30 cellular contexts compared by ENCODE assay signal in the genomic region with DNA sequence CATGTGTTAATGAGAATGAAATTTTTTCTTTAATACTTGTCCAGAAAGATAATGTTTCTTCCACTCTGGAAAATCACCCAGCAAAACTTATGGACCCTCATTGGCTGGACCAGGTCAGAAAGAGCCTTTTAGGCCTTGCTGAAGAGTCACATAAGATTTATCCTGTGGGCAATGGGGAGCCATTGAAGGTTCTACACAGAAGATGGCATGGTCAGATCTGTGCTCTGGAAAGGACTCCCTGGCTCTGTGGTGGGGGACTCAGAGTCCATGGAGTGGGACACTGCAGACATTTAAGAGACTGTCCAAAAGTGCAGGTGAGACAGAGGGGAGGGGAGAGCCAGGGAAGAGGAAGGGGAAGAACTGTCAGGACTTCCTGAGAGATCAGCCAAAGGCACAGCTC.
DNase-seq lines count a peak whose midpoint lies in the region; ATAC-seq and TF ChIP-seq lines count a peak whose summit lies in the region.
"Had no signal": no experiment of that assay in that cellular context is flagged by ENCODE, and none has a peak within 500 bp of the region (broad histone marks: within the 10 kb centered on the region; RNA-seq: fewer than 3 reads in every experiment).

No MANE protein-coding gene starts in this region.

- DNase-seq in WTC11 (ENCODE audit: low spot score) = no peak
- no peak for DNase-seq in mesothelial cell of epicardium (ENCODE audit: low spot score in 2 of 2, unreplicated experiment in 2 of 2)
- DNase-seq in stimulated activated effector memory CD8-positive, alpha-beta T cell treated with anti-CD3 and anti-CD28 coated beads, Interleukin-12 subunit alpha, Interleukin-12 subunit beta, amount 100 ng/mL, for 72 hours (ENCODE audit: low spot score in 2 of 2) = no peak
- DNase-seq in CD4-positive, alpha-beta T cell = no peak
- no peak for DNase-seq in ureter (ENCODE audit: low spot score)
- no peak for DNase-seq in mesendoderm
- no peak for DNase-seq in osteocyte (ENCODE audit: extremely low spot score, unreplicated experiment)
- DNase-seq: activated CD4-positive, alpha-beta T cell treated with anti-CD3 and anti-CD28 coated beads for 36 hours; activated CD8-positive, alpha-beta T cell treated with anti-CD3 and anti-CD28 coated beads, Interleukin-2, amount 10 ng/mL, durations not matched to agents 7 days and 5 days; activated naive CD8-positive, alpha-beta T cell treated with anti-CD3 and anti-CD28 coated beads, Interleukin-2, amount 10 ng/mL, durations not matched to agents 7 days and 5 days; activated T-cell treated with anti-CD3 and anti-CD28 coated beads for 4 hours; foreskin fibroblast; H9; heart right ventricle; kidney; naive thymus-derived CD8-positive, alpha-beta T cell; NCI-H1694 treated with DMSO at 0.1 percent for 48 hours; NCI-H446 treated with DMSO at 0.1 percent for 48 hours; NCI-H774; RPMI8226; SJCRH30; stimulated activated naive CD8-positive, alpha-beta T cell treated with anti-CD3 and anti-CD28 coated beads, Interleukin-15, amount 100 ng/mL, for 72 hours; T-helper 9 cell had no signal

- no peak overlapping the region for H2BK5ac ChIP-seq in mesendoderm (ENCODE audit: low read length)

- H3K79me1 ChIP-seq in mesendoderm (ENCODE audit: low read length) = no peaks in the 10 kb centered on the region

- no peak overlapping the region for H3K4me3 Mint-ChIP-seq in WTC11
- no peak overlapping the region for H3K4me3 Mint-ChIP-seq in mesothelial cell of epicardium
- no peak overlapping the region for H3K4me3 Mint-ChIP-seq in stimulated activated effector memory CD8-positive, alpha-beta T cell treated with anti-CD3 and anti-CD28 coated beads, Interleukin-12 subunit alpha, Interleukin-12 subunit beta, amount 100 ng/mL, for 72 hours
- no peak overlapping the region for H3K4me3 Mint-ChIP-seq in CD4-positive, alpha-beta T cell
- no peak overlapping the region for H3K4me3 Mint-ChIP-seq in osteocyte (ENCODE audit: unreplicated experiment)
- H3K4me3 Mint-ChIP-seq: activated CD4-positive, alpha-beta T cell treated with anti-CD3 and anti-CD28 coated beads for 36 hours; activated CD8-positive, alpha-beta T cell treated with anti-CD3 and anti-CD28 coated beads, Interleukin-2, amount 10 ng/mL, durations not matched to agents 7 days and 5 days; activated naive CD8-positive, alpha-beta T cell treated with anti-CD3 and anti-CD28 coated beads, Interleukin-2, amount 10 ng/mL, durations not matched to agents 7 days and 5 days; CD14-positive monocyte; central memory CD8-positive, alpha-beta T cell; dendritic cell treated with granulocyte-macrophage colony-stimulating factor and Interleukin-4, amounts not matched to agents 40 ng/mL and 50 ng/mL, for 4 days; H9; IgD-negative memory B cell; naive thymus-derived CD8-positive, alpha-beta T cell; stimulated activated naive CD8-positive, alpha-beta T cell treated with anti-CD3 and anti-CD28 coated beads, Interleukin-15, amount 100 ng/mL, for 72 hours had no signal

- H3K23ac ChIP-seq in mesendoderm (ENCODE audit: low read length) = no peak overlapping the region

- no peaks in the 10 kb centered on the region for H3K27me3 ChIP-seq in CD4-positive, alpha-beta T cell (ENCODE audit: control insufficient read depth, insufficient read depth, low read length)
- H3K27me3 ChIP-seq in mesendoderm (ENCODE audit: insufficient read depth, low read length, poor library complexity) = no peaks in the 10 kb centered on the region
- H3K27me3 ChIP-seq: heart right ventricle, SJCRH30 had no signal

- H3K27ac Mint-ChIP-seq in WTC11 = no peak overlapping the region
- peak overlapping the region; percentile 99 for H3K27ac Mint-ChIP-seq in mesothelial cell of epicardium
- peak overlapping the region; percentile 61 for H3K27ac Mint-ChIP-seq in stimulated activated effector memory CD8-positive, alpha-beta T cell treated with anti-CD3 and anti-CD28 coated beads, Interleukin-12 subunit alpha, Interleukin-12 subunit beta, amount 100 ng/mL, for 72 hours
- H3K27ac Mint-ChIP-seq in CD4-positive, alpha-beta T cell = no peak overlapping the region
- H3K27ac Mint-ChIP-seq in osteocyte (ENCODE audit: unreplicated experiment) = no peak overlapping the region
- H3K27ac Mint-ChIP-seq: activated CD4-positive, alpha-beta T cell treated with anti-CD3 and anti-CD28 coated beads for 36 hours; activated CD8-positive, alpha-beta T cell treated with anti-CD3 and anti-CD28 coated beads, Interleukin-2, amount 10 ng/mL, durations not matched to agents 7 days and 5 days; activated T-helper 2 cell treated with anti-CD3 and anti-CD28 coated beads, Interferon-gamma antibody, Interleukin-2, Interleukin-4, amounts not matched to agents 10 μg/mL and 5 μg/mL and 100 μg/mL, durations not matched to agents 14 hours and 24 hours and 36 hours; dendritic cell treated with granulocyte-macrophage colony-stimulating factor and Interleukin-4, amounts not matched to agents 40 ng/mL and 50 ng/mL, for 4 days; H9; IgD-negative memory B cell had no signal

- H3K36me3 ChIP-seq in HEK293 (ENCODE audit: control insufficient read depth in 2 of 2, insufficient read depth in 1 of 2, low read length in 2 of 2) (no peaks in the 10 kb centered on the region), mesendoderm (ENCODE audit: control insufficient read depth, insufficient read depth, low read length) (no peaks in the 10 kb centered on the region)
- H3K36me3 ChIP-seq: heart right ventricle, SJCRH30 had no signal

- H3K4ac ChIP-seq in mesendoderm (ENCODE audit: low read depth, low read length) = no peak overlapping the region

- H2AK5ac ChIP-seq in mesendoderm (ENCODE audit: low read length) = no peak overlapping the region

- intact Hi-C loops in CD4-positive, alpha-beta T cell (cut with DNase I, micrococcal nuclease) = no loop called here

- no peak overlapping the region for H2BK120ac ChIP-seq in mesendoderm (ENCODE audit: low read depth, low read length)

- H3K36me3 Mint-ChIP-seq in WTC11 (peaks cover 2% of the 10 kb centered on the region), mesothelial cell of epicardium (peaks cover under 1% of the 10 kb centered on the region), osteocyte (ENCODE audit: unreplicated experiment) (no peaks in the 10 kb centered on the region)
- no peaks in the 10 kb centered on the region for H3K36me3 Mint-ChIP-seq in stimulated activated effector memory CD8-positive, alpha-beta T cell treated with anti-CD3 and anti-CD28 coated beads, Interleukin-12 subunit alpha, Interleukin-12 subunit beta, amount 100 ng/mL, for 72 hours
- H3K36me3 Mint-ChIP-seq in CD4-positive, alpha-beta T cell (ENCODE audit: low read depth) = no peaks in the 10 kb centered on the region
- H3K36me3 Mint-ChIP-seq: activated naive CD8-positive, alpha-beta T cell treated with anti-CD3 and anti-CD28 coated beads, Interleukin-2, amount 10 ng/mL, durations not matched to agents 7 days and 5 days; CD14-positive monocyte; IgD-negative memory B cell; naive thymus-derived CD8-positive, alpha-beta T cell had no signal

- H3K9me3 Mint-ChIP-seq in WTC11 (peaks cover 6% of the 10 kb centered on the region), mesothelial cell of epicardium (no peaks in the 10 kb centered on the region), osteocyte (ENCODE audit: unreplicated experiment) (no peaks in the 10 kb centered on the region)
- no peaks in the 10 kb centered on the region for H3K9me3 Mint-ChIP-seq in stimulated activated effector memory CD8-positive, alpha-beta T cell treated with anti-CD3 and anti-CD28 coated beads, Interleukin-12 subunit alpha, Interleukin-12 subunit beta, amount 100 ng/mL, for 72 hours
- H3K9me3 Mint-ChIP-seq in CD4-positive, alpha-beta T cell = no peaks in the 10 kb centered on the region
- H3K9me3 Mint-ChIP-seq: activated naive CD8-positive, alpha-beta T cell treated with anti-CD3 and anti-CD28 coated beads, Interleukin-2, amount 10 ng/mL, durations not matched to agents 7 days and 5 days; activated T-helper 2 cell treated with anti-CD3 and anti-CD28 coated beads, Interferon-gamma antibody, Interleukin-2, Interleukin-4, amounts not matched to agents 10 μg/mL and 5 μg/mL and 100 μg/mL, durations not matched to agents 14 hours and 24 hours and 36 hours; central memory CD8-positive, alpha-beta T cell; dendritic cell treated with granulocyte-macrophage colony-stimulating factor and Interleukin-4, amounts not matched to agents 40 ng/mL and 50 ng/mL, for 4 days; naive thymus-derived CD8-positive, alpha-beta T cell; stimulated activated naive CD8-positive, alpha-beta T cell treated with anti-CD3 and anti-CD28 coated beads, Interleukin-15, amount 100 ng/mL, for 72 hours had no signal

- no peak overlapping the region for H3K9ac ChIP-seq in mesendoderm (ENCODE audit: low read length)

- H3K4me1 Mint-ChIP-seq in WTC11 = peaks cover 14% of the 10 kb centered on the region
- H3K4me1 Mint-ChIP-seq in mesothelial cell of epicardium = peaks cover 49% of the 10 kb centered on the region
- H3K4me1 Mint-ChIP-seq in stimulated activated effector memory CD8-positive, alpha-beta T cell treated with anti-CD3 and anti-CD28 coated beads, Interleukin-12 subunit alpha, Interleukin-12 subunit beta, amount 100 ng/mL, for 72 hours = peaks cover 13% of the 10 kb centered on the region
- H3K4me1 Mint-ChIP-seq in CD4-positive, alpha-beta T cell (ENCODE audit: low read depth) = no peaks in the 10 kb centered on the region
- H3K4me1 Mint-ChIP-seq in osteocyte (ENCODE audit: unreplicated experiment) = peaks cover 66% of the 10 kb centered on the region
- H3K4me1 Mint-ChIP-seq: central memory CD8-positive, alpha-beta T cell; IgD-negative memory B cell had no signal

- H3K79me2 ChIP-seq in mesendoderm (ENCODE audit: control insufficient read depth, insufficient read depth, low read length) = no peaks in the 10 kb centered on the region

- H4K8ac ChIP-seq in mesendoderm (ENCODE audit: low read depth, low read length) = no peak overlapping the region

- no peak overlapping the region for H4K5ac ChIP-seq in mesendoderm (ENCODE audit: low read length)

- H3K56ac ChIP-seq in mesendoderm (ENCODE audit: low read length) = no peak overlapping the region

- H3K18ac ChIP-seq in mesendoderm (ENCODE audit: low read length) = no peak overlapping the region

- no peak overlapping the region for H3K4me2 ChIP-seq in mesendoderm (ENCODE audit: low read length)
- H3K4me2 ChIP-seq: smooth muscle cell had no signal

- H3K4me3 ChIP-seq in HEK293 (ENCODE audit: low read depth, low read length) (no peak overlapping the region), mesendoderm (ENCODE audit: low read length) (no peak overlapping the region)
- H3K4me3 ChIP-seq: heart right ventricle, SJCRH30, smooth muscle cell had no signal

- H3K27me3 Mint-ChIP-seq in WTC11 (ENCODE audit: low read depth) = no peaks in the 10 kb centered on the region; the same call in 1 of the 2 replicates
- no peaks in the 10 kb centered on the region for H3K27me3 Mint-ChIP-seq in mesothelial cell of epicardium (ENCODE audit: low read depth)
- no peaks in the 10 kb centered on the region for H3K27me3 Mint-ChIP-seq in CD4-positive, alpha-beta T cell
- H3K27me3 Mint-ChIP-seq in osteocyte (ENCODE audit: unreplicated experiment) = no peaks in the 10 kb centered on the region
- H3K27me3 Mint-ChIP-seq: activated CD4-positive, alpha-beta T cell treated with anti-CD3 and anti-CD28 coated beads for 36 hours; activated naive CD8-positive, alpha-beta T cell treated with anti-CD3 and anti-CD28 coated beads, Interleukin-2, amount 10 ng/mL, durations not matched to agents 7 days and 5 days; central memory CD8-positive, alpha-beta T cell; dendritic cell treated with granulocyte-macrophage colony-stimulating factor and Interleukin-4, amounts not matched to agents 40 ng/mL and 50 ng/mL, for 4 days had no signal

- TF ChIP-seq CTCF in HEK293 (tag by site-specific recombination; IDR thresholded peaks at IDR 0.05) = no peak
- TF ChIP-seq CTCF in WTC11 (IDR thresholded peaks at IDR 0.05) = no peak
- TF ChIP-seq CTCF in mesothelial cell of epicardium (IDR thresholded peaks at IDR 0.05; ENCODE audit: unreplicated experiment) = no peak
- TF ChIP-seq CTCF in CD4-positive, alpha-beta T cell (IDR thresholded peaks at IDR 0.05) = no peak
- TF ChIP-seq CTCF in osteocyte (IDR thresholded peaks at IDR 0.05) = no peak

- CTCF ChIA-PET in HEK293 (lab: Yijun Ruan, JAX) (no interaction called here), WTC11 (lab: Charles Lee) (no interaction called here)
- CTCF ChIA-PET in CD4-positive, alpha-beta T cell (lab: Charles Lee) = interaction anchor here (0.6 kb wide), 1 partner anchor 107 kb away, joined by 3 read pairs; no protein-coding TSS in a partner anchor

- POLR2A ChIA-PET in HEK293 (lab: Yijun Ruan, JAX) (no interaction called here), WTC11 (lab: Charles Lee) (no interaction called here)
- POLR2A ChIA-PET in CD4-positive, alpha-beta T cell (lab: Charles Lee) = no interaction called here

- no peak for ATAC-seq in WTC11
- no peak for ATAC-seq in stimulated activated effector memory CD8-positive, alpha-beta T cell treated with anti-CD3 and anti-CD28 coated beads, Interleukin-12 subunit alpha, Interleukin-12 subunit beta, amount 100 ng/mL, for 72 hours
- no peak for ATAC-seq in CD4-positive, alpha-beta T cell (ENCODE audit: poor library complexity)
- ATAC-seq: activated CD4-positive, alpha-beta T cell treated with anti-CD3 and anti-CD28 coated beads for 36 hours; heart right ventricle; naive thymus-derived CD8-positive, alpha-beta T cell had no signal

- H3K9me3 ChIP-seq in HEK293 (ENCODE audit: control insufficient read depth, insufficient read depth, low read depth, low read length) = no peaks in the 10 kb centered on the region
- no peaks in the 10 kb centered on the region for H3K9me3 ChIP-seq in CD4-positive, alpha-beta T cell (ENCODE audit: control insufficient read depth, low read length)
- H3K9me3 ChIP-seq: heart right ventricle, SJCRH30 had no signal

- H3K4me1 ChIP-seq in HEK293 (ENCODE audit: control insufficient read depth, insufficient read depth, low read length) (peaks cover 8% of the 10 kb centered on the region), mesendoderm (ENCODE audit: control insufficient read depth, low read depth, low read length) (no peaks in the 10 kb centered on the region)

- H2BK15ac ChIP-seq in mesendoderm (replicated peaks; ENCODE audit: low read depth) = no peak overlapping the region

- H3K27ac ChIP-seq in HEK293 (ENCODE audit: extremely low read depth, low read depth, low read length) = no peak overlapping the region
- H3K27ac ChIP-seq in CD4-positive, alpha-beta T cell (ENCODE audit: low read depth, low read length) = no peak overlapping the region
- H3K27ac ChIP-seq in mesendoderm (ENCODE audit: low read depth, low read length) = no peak overlapping the region

Comparison
In these comparisons a context has a peak if more than half of its experiments do, and no peak if none do; other contexts are left out.
1. H3K27ac Mint-ChIP-seq: peak in mesothelial cell of epicardium (single experiment) and stimulated activated effector memory CD8-positive, alpha-beta T cell treated with anti-CD3 and anti-CD28 coated beads, Interleukin-12 subunit alpha, Interleukin-12 subunit beta, amount 100 ng/mL, for 72 hours (single experiment); none in WTC11 (single experiment), CD4-positive, alpha-beta T cell (single experiment) and osteocyte (single experiment).